8 cellular contexts compared by ENCODE assay signal in the genomic region with DNA sequence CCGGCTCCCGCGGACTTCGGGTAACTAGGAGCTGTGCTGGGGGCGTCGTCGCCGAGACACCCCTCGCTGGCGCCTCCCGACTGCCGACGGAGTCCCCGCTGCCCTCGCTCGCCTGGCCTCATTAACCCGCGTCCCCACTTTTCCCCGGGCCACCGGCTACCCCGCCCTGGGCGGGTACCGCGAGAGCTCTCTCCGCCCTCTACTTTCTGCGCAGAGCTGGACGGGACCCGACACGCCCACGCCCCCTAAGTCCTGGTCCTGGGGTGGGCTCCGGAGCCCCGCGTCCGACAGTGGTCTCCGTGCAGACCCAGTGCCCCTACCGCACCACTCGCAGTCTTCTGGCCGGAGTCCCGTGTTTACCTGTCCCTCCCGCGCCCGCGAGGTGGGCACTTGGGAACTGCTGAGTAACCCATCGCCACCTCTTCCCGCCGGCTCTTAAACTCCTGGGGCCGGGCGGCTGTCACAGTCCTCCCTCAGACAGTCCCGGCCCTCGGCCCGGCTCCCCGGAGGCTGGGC. TPM values are rescaled to one million over a fixed set of nuclear protein-coding genes. Genes with fewer than 3 reads are reported as not detected.
DNase-seq lines count a peak whose midpoint lies in the region; ATAC-seq and TF ChIP-seq lines count a peak whose summit lies in the region.

No MANE protein-coding gene starts in this region.

- H3K9me3 Mint-ChIP-seq in nephron = no peaks in the 10 kb centered on the region

- DNase-seq in DMS 273 treated with DMSO at 0.1 percent for 48 hours (lab: John Stamatoyannopoulos, UW) = peak; percentile 76
- peak; percentile 35 for DNase-seq in NCI-H82 treated with DMSO at 0.1 percent for 48 hours (lab: John Stamatoyannopoulos, UW; ENCODE audit: unreplicated experiment)
- peak; percentile 76 for DNase-seq in activated T-cell treated with anti-CD3 and anti-CD28 coated beads, Interleukin-2, amount 50 U/mL, for 1 hour
- DNase-seq in transverse colon = peak; percentile 79
- DNase-seq in GOT3 (lab: John Stamatoyannopoulos, UW) = no peak

- TF ChIP-seq POLR2A in transverse colon (IDR thresholded peaks at IDR 0.05) = no peak

- no peaks in the 10 kb centered on the region for H3K27me3 Mint-ChIP-seq in nephron (ENCODE audit: low read depth)

- intact Hi-C loops in transverse colon (cut with DNase I; ENCODE audit: low total_unique reads) = loop anchor here (1.0 to 10.0 kb wide), 4 partner anchors 22 to 388 kb away; a partner anchor contains a TSS

- peaks cover 34% of the 10 kb centered on the region for H3K4me1 Mint-ChIP-seq in nephron

- H3K4me1 ChIP-seq in transverse colon = peaks cover 25 to 70% (median 54%) of the 10 kb centered on the region in 4 donors

- H3K27me3 ChIP-seq in transverse colon = no peaks in the 10 kb centered on the region

- peak overlapping the region; percentile 97 to 98 (median 97) for H3K27ac ChIP-seq in transverse colon

- 0% methylated on average over 37 of the region's 52 CpGs; no CpG with 5 or more reads in 1 of the 2 donors for WGBS in transverse colon (ENCODE audit: low coverage in 1 of 2), 2 donors

- H3K4me3 ChIP-seq in transverse colon = peak overlapping the region; percentile 37 to 77 (median 64)

- H3K36me3 Mint-ChIP-seq in nephron (ENCODE audit: low read depth) = peaks cover 32% of the 10 kb centered on the region

- peak overlapping the region; percentile 96 to 99 (median 98) for H3K4me3 Mint-ChIP-seq in nephron

- no peaks in the 10 kb centered on the region for H3K9me3 ChIP-seq in transverse colon

- TF ChIP-seq CTCF in nephron (IDR thresholded peaks at IDR 0.05; ENCODE audit: unreplicated experiment in 3 of 3) = no peak
- TF ChIP-seq CTCF in transverse colon (IDR thresholded peaks at IDR 0.05) = no peak

- TF ChIP-seq EP300 in transverse colon (IDR thresholded peaks at IDR 0.05; ENCODE audit: low read depth) = no peak

- ATAC-seq in HG02798 (IDR thresholded peaks at IDR 0.05; ENCODE audit: poor library complexity, unreplicated experiment) (peak; percentile 11), esophagus mucosa (peak; percentile 27)

- peaks cover 0 to 25% (median 9%) of the 10 kb centered on the region in 4 donors for H3K36me3 ChIP-seq in transverse colon

- in situ Hi-C loops in transverse colon (cut with MboI; ENCODE audit: low pct_ligation_motif_present in 1 of 4, low pct_unique_long_range_greater_than_20kb in 1 of 4, low sequenced_read_pairs in 3 of 4) = no loop called here

- peak overlapping the region; percentile 71 to 97 (median 91) for H3K27ac Mint-ChIP-seq in nephron

RNA-seq across cellular contexts. Expression of a gene that starts 0.4 kb away (rescaled TPM):
- total RNA-seq in esophagus mucosa (14.7 TPM), transverse colon (10 to 100 TPM in 1 of 4 donors, 1 to 10 TPM in 1, not detected in 2; 5.6 to 11.5 TPM)

RNA-seq across cellular contexts. Expression of a gene that starts 2.1 kb away (rescaled TPM):
- 3.9 TPM for total RNA-seq in esophagus mucosa
- 10 to 100 TPM in 1 of 4 donors, 1 to 10 TPM in 3; 5.7 to 52.3 (median 8.3) TPM for total RNA-seq in transverse colon

RNA-seq across cellular contexts. Expression of a gene that starts 6.7 kb away (rescaled TPM):
- 1,336 TPM for total RNA-seq in esophagus mucosa
- 100 to 1,000 TPM; 238 to 385 (median 342) TPM for total RNA-seq in transverse colon

RNA-seq across cellular contexts. Expression of a gene that starts 8.8 kb away (rescaled TPM):
- total RNA-seq in esophagus mucosa = 34.2 TPM
- 10 to 100 TPM; 41.1 to 60.5 (median 50.0) TPM for total RNA-seq in transverse colon

RNA-seq across cellular contexts. Expression of a gene that starts 14.8 kb away (rescaled TPM):
- total RNA-seq in esophagus mucosa (0.64 TPM), transverse colon (1 to 10 TPM in 2 of 4 donors, under 1 TPM in 1, not detected in 1; 0.96 to 2.9 (median 1.4) TPM)
